In the genomic region with DNA sequence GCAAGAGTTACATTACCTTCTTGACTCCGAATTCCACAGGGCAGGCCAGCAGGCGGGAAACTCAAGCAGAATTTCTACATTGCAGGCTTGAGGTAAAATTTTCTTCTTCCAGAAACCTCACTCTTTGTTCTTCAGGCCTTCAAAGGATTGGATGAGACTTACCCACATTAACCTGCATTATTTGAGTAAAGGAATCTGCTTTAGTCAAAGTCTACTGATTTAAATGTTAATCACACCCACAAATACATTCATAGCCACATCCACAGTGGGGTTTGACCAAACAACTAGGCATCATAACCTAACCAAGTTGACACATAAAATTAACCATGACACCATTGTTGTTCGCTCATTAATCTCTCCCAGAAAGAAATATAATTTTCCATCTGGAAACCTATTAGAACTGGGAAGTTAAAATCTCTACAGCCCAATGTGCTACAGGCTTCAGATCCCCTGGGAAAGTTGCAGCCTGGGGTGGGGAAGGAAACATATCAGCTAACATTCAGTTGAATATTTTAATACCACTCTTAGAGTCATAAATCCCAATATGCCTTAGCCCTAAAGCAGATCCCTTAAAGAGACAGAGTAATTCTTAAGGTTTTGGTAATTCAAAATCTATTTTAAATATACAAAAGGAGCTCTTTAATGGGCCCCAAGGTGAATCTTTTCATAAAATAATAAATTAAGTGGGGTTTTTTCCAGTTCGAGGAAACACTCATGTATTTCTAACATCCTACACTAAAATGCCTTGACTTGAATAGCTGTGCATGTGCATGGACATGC, we compare ENCODE assay signal across 16 cellular contexts.
"Had no signal": no experiment of that assay in that cellular context is flagged by ENCODE, and none has a peak within 500 bp of the region (broad histone marks: within the 10 kb centered on the region; RNA-seq: fewer than 3 reads in every experiment).

No MANE protein-coding gene starts in this region.

- H3K27me3 ChIP-seq: dorsolateral prefrontal cortex had no signal

- H3K4me3 ChIP-seq: dorsolateral prefrontal cortex, lung, mucosa of descending colon had no signal

- H3K27ac ChIP-seq: dorsolateral prefrontal cortex, parathyroid adenoma had no signal

- H3K9me3 ChIP-seq: mucosa of descending colon had no signal

- H3K9ac ChIP-seq: parathyroid adenoma had no signal

- ATAC-seq: esophagus mucosa; left colon; mucosa of descending colon; right cardiac atrium; stimulated activated memory B cell treated with anti-CD40 and anti-IgM and Interleukin-4, amounts not matched to agents 10 μg/mL and 1 μg/mL and 100 μg/mL, for 72 hours had no signal

- H2AFZ ChIP-seq: parathyroid adenoma had no signal

- DNase-seq: activated CD4-positive, alpha-beta T cell treated with anti-CD3 and anti-CD28 coated beads, Interleukin-2, amount 50 U/mL, for 1 hour; activated CD4-positive, CD25-positive, alpha-beta regulatory T cell; activated naive CD4-positive, alpha-beta T cell treated with anti-CD3 and anti-CD28 coated beads, Interleukin-2, amount 50 U/mL, for 16 hours; activated T-cell treated with anti-CD3 and anti-CD28 coated beads for 4 hours; amygdala; dorsolateral prefrontal cortex; foreskin fibroblast; left colon; mucosa of descending colon; nephron progenitor cell; right cardiac atrium; substantia nigra had no signal
